Comparison of ENCODE assay signal across 29 cellular contexts in the genomic region with DNA sequence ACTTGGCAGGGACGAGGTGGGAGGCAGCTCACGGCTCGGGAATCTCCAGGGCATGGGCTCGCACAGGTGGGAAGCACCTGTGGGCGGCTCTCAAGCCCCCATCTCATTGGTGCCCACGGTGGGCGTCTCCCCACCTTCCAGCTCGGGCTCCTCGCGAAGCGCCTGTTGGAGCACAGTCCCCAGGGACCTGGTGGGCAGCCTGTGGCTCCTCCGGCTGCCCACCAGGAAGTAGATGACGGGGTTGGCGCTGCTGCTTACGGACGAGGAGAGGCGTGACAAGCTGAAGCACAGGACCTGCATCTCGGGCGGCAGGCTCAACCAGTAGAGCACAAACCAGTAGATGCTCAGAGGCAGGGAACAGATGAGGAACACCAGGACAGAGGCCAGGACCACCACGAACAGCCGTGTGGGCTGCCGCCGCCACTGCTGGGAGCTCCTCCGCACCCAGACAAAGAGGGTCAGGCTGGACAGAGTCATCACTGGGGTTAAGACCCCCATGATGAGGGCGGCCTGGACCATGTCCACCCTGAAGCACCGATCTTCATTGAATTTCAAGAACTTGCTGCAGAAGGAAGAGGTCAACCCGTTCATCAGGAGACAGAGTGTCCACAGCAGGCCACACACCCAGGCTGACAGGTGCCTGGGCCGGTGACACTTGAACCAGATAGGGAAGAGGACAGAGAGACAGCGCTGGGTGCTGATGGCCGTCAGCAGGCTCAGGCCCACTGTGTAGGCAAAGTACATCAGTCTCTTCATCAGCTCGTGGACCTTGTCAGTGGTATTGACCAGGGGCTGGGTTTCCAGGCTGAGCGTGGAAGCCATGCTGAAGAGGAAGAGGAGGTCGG. TPM values are rescaled to one million over a fixed set of nuclear protein-coding genes. Genes with fewer than 3 reads are reported as not detected.
DNase-seq lines count a peak whose midpoint lies in the region; ATAC-seq, FAIRE-seq and TF ChIP-seq lines count a peak whose summit lies in the region.
"Had no signal": no experiment of that assay in that cellular context is flagged by ENCODE, and none has a peak within 500 bp of the region (broad histone marks: within the 10 kb centered on the region; RNA-seq: fewer than 3 reads in every experiment).

No MANE protein-coding gene starts in this region.

- TF ChIP-seq CTCF in K562 (IDR thresholded peaks at IDR 0.05 in 2 of 3, conservative IDR thresholded peaks at IDR 0.05 in 1 of 3; ENCODE audit: insufficient read depth in 2 of 3, low read depth in 1 of 3, low read length in 3 of 3): no peak
- no peak for TF ChIP-seq CTCF in transverse colon (IDR thresholded peaks at IDR 0.05)

- H2BK120ac ChIP-seq in mesenchymal stem cell (ENCODE audit: low read depth, low read length): no peak overlapping the region

- no peak overlapping the region for H3K4ac ChIP-seq in mesenchymal stem cell (ENCODE audit: low read depth in 1 of 2, low read length in 2 of 2)

- TF ChIP-seq EP300 in K562 (IDR thresholded peaks at IDR 0.05; ENCODE audit: low read length) (no peak), transverse colon (IDR thresholded peaks at IDR 0.05; ENCODE audit: low read depth) (no peak)

- H2BK5ac ChIP-seq in mesenchymal stem cell (ENCODE audit: low read depth, low read length, poor library complexity, severe bottlenecking): no peak overlapping the region

- H2AK5ac ChIP-seq in mesenchymal stem cell (ENCODE audit: low read length, severe bottlenecking): no peak overlapping the region

- H3K79me2 ChIP-seq in K562 (ENCODE audit: control insufficient read depth, insufficient read depth, low read length): no peaks in the 10 kb centered on the region

- H2BK15ac ChIP-seq in mesenchymal stem cell (ENCODE audit: low read depth, poor library complexity, severe bottlenecking): no peak overlapping the region

- WGBS in K562 (ENCODE audit: insufficient coverage, low coverage, missing lambda C conversion rate): 6% methylated on average over 33 of the region's 33 CpGs
- 88% methylated on average over 33 of the region's 33 CpGs for WGBS in mesenchymal stem cell
- 84% methylated on average over 24 of the region's 33 CpGs; no CpG with 5 or more reads in 1 of the 2 donors for WGBS in transverse colon (ENCODE audit: low coverage in 1 of 2), 2 donors

- H3K23ac ChIP-seq in mesenchymal stem cell (ENCODE audit: low read length in 2 of 2): no peak overlapping the region

- no peaks in the 10 kb centered on the region for H4K20me1 ChIP-seq in K562 (replicated peaks; ENCODE audit: control insufficient read depth, insufficient read depth, low read length)

- H3K4me1 ChIP-seq in K562 (replicated peaks in 1 of 2; ENCODE audit: control insufficient read depth in 2 of 2, insufficient read depth in 2 of 2, low read length in 2 of 2) (peaks cover 5 to 11% of the 10 kb centered on the region in 2 experiments; a peak in 2 of 5 replicates), mesenchymal stem cell (ENCODE audit: control insufficient read depth, insufficient read depth, low read depth, low read length) (no peaks in the 10 kb centered on the region), transverse colon (no peaks in the 10 kb centered on the region)
- H3K4me1 ChIP-seq: Caco-2 had no signal

- no peaks in the 10 kb centered on the region for H3K36me3 Mint-ChIP-seq in activated naive CD8-positive, alpha-beta T cell treated with anti-CD3 and anti-CD28 coated beads, Interleukin-2, amount 10 ng/mL, durations not matched to agents 7 days and 5 days
- H3K36me3 Mint-ChIP-seq in activated naive CD8-positive, alpha-beta T cell treated with anti-CD3 and anti-CD28 coated beads for 36 hours: no peaks in the 10 kb centered on the region
- H3K36me3 Mint-ChIP-seq: memory B cell had no signal

- intact Hi-C loops in K562 (cut with micrococcal nuclease): no loop called here
- intact Hi-C loops in transverse colon (cut with DNase I; ENCODE audit: low total_unique reads): no loop called here

- H3K27me3 ChIP-seq in K562 (ENCODE audit: control insufficient read depth in 2 of 2, insufficient read depth in 2 of 2, low read length in 2 of 2): peaks cover 25 to 36% of the 10 kb centered on the region in 2 experiments
- H3K27me3 ChIP-seq in mesenchymal stem cell (ENCODE audit: control insufficient read depth in 1 of 2, insufficient read depth in 1 of 2, low read length in 2 of 2): peaks cover 29 to 56% of the 10 kb centered on the region in 2 experiments
- H3K27me3 ChIP-seq in transverse colon: peaks cover 6% of the 10 kb centered on the region
- H3K27me3 ChIP-seq: BE2C, testis had no signal

- H3K9me3 ChIP-seq in K562 (replicated peaks; ENCODE audit: control insufficient read depth, insufficient read depth, low read depth, low read length) (0 out of 2 replicates have a peak, but pooled peaks cover 2% of the 10 kb centered on the region), mesenchymal stem cell (ENCODE audit: control insufficient read depth, low read length) (peaks cover 3% of the 10 kb centered on the region), transverse colon (no peaks in the 10 kb centered on the region)
- H3K9me3 ChIP-seq: BE2C, testis had no signal

- TF ChIP-seq POLR2A in K562 (conservative IDR thresholded peaks at IDR 0.05) (no peak), transverse colon (IDR thresholded peaks at IDR 0.05) (no peak)

- no peak overlapping the region for H3K14ac ChIP-seq in mesenchymal stem cell (ENCODE audit: low read length in 2 of 2)

- peaks cover 11% of the 10 kb centered on the region for H3K27me3 Mint-ChIP-seq in activated naive CD8-positive, alpha-beta T cell treated with anti-CD3 and anti-CD28 coated beads, Interleukin-2, amount 10 ng/mL, durations not matched to agents 7 days and 5 days
- H3K27me3 Mint-ChIP-seq in activated naive CD8-positive, alpha-beta T cell treated with anti-CD3 and anti-CD28 coated beads for 36 hours: peaks cover 13% of the 10 kb centered on the region

- in situ Hi-C loops in K562 (cut with MboI) (no loop called here), transverse colon (cut with MboI; ENCODE audit: low pct_ligation_motif_present in 1 of 4, low pct_unique_long_range_greater_than_20kb in 1 of 4, low sequenced_read_pairs in 3 of 4) (no loop called here)

- no peaks in the 10 kb centered on the region for H3K9me1 ChIP-seq in K562 (ENCODE audit: control insufficient read depth, insufficient read depth, low read length)

- H3K27ac Mint-ChIP-seq in activated naive CD8-positive, alpha-beta T cell treated with anti-CD3 and anti-CD28 coated beads, Interleukin-2, amount 10 ng/mL, durations not matched to agents 7 days and 5 days: no peak overlapping the region
- H3K27ac Mint-ChIP-seq in activated naive CD8-positive, alpha-beta T cell treated with anti-CD3 and anti-CD28 coated beads for 36 hours: no peak overlapping the region
- H3K27ac Mint-ChIP-seq: activated CD4-positive, alpha-beta T cell treated with anti-CD3 and anti-CD28 coated beads for 36 hours; activated naive CD8-positive, alpha-beta T cell treated with anti-CD3 and anti-CD28 coated beads, Interleukin-2, amount 50 U/mL, for 24 hours; activated T-helper 1 cell treated with anti-CD3 and anti-CD28 coated beads, Interleukin-12 subunit alpha, Interleukin-12 subunit beta, Interleukin-2, Interleukin-4 antibody, amounts not matched to agents 30 ng/mL and 10 ng/mL and 1 ng/mL, durations not matched to agents 14 hours and 24 hours and 36 hours; memory B cell; T-helper 1 cell treated with Interleukin-12 subunit alpha and Interleukin-12 subunit beta and Interleukin-4 antibody, amounts not matched to agents 30 μg/mL and 1 μg/mL, for 36 hours had no signal

- TF ChIP-seq RAD21 in K562 (CRISPR knock-in tag; conservative IDR thresholded peaks at IDR 0.05 in 1 of 2, IDR thresholded peaks at IDR 0.05 in 1 of 2): no peak

- H3K4me2 ChIP-seq in K562 (ENCODE audit: insufficient read depth, low read length) (no peak overlapping the region), mesenchymal stem cell (ENCODE audit: low read length, poor library complexity, severe bottlenecking) (no peak overlapping the region)

- no TSS peak for BruUV-seq in K562 (replicated peaks; lab: Mats Ljungman, UMichigan)

- no peak for ATAC-seq in activated naive CD8-positive, alpha-beta T cell treated with anti-CD3 and anti-CD28 coated beads, Interleukin-2, amount 10 ng/mL, durations not matched to agents 7 days and 5 days (ENCODE audit: low read depth)
- ATAC-seq in K562: peak; percentile 49
- ATAC-seq in GM18502 (IDR thresholded peaks at IDR 0.05; ENCODE audit: poor library complexity, unreplicated experiment): no peak
- ATAC-seq: activated CD4-positive, alpha-beta T cell treated with anti-CD3 and anti-CD28 coated beads for 36 hours; activated naive CD8-positive, alpha-beta T cell treated with anti-CD3 and anti-CD28 coated beads, Interleukin-2, amount 50 U/mL, for 24 hours; GM12878 had no signal

- no peaks in the 10 kb centered on the region for H3K9me3 Mint-ChIP-seq in activated naive CD8-positive, alpha-beta T cell treated with anti-CD3 and anti-CD28 coated beads, Interleukin-2, amount 10 ng/mL, durations not matched to agents 7 days and 5 days
- peaks cover 7% of the 10 kb centered on the region for H3K9me3 Mint-ChIP-seq in activated naive CD8-positive, alpha-beta T cell treated with anti-CD3 and anti-CD28 coated beads for 36 hours
- H3K9me3 Mint-ChIP-seq: activated naive CD8-positive, alpha-beta T cell treated with anti-CD3 and anti-CD28 coated beads, Interleukin-2, amount 50 U/mL, for 24 hours; T-helper 1 cell treated with Interleukin-12 subunit alpha and Interleukin-12 subunit beta and Interleukin-4 antibody, amounts not matched to agents 30 μg/mL and 1 μg/mL, for 36 hours had no signal

- no peak for FAIRE-seq in K562 (lab: Jason Lieb, UNC)
- FAIRE-seq: GM12878, RCC 7860 had no signal

- no peak overlapping the region for H2BK12ac ChIP-seq in mesenchymal stem cell (ENCODE audit: low read length in 2 of 2)

- no peak overlapping the region for H4K8ac ChIP-seq in mesenchymal stem cell (ENCODE audit: low read length)

- POLR2A ChIA-PET in activated naive CD8-positive, alpha-beta T cell treated with anti-CD3 and anti-CD28 coated beads, Interleukin-2, amount 10 ng/mL, durations not matched to agents 7 days and 5 days (lab: Charles Lee): no interaction called here
- POLR2A ChIA-PET in K562 (lab: Yijun Ruan, JAX): interaction anchor here (0.5 to 0.8 kb wide), 3 partner anchors 14 to 1333 kb away, joined by 3 to 4 read pairs (median 3); no protein-coding TSS in a partner anchor

- H3K36me3 ChIP-seq in K562 (ENCODE audit: control insufficient read depth, insufficient read depth, low read length) (no peaks in the 10 kb centered on the region), mesenchymal stem cell (ENCODE audit: control insufficient read depth in 1 of 2, insufficient read depth in 2 of 2, low read depth in 1 of 2, low read length in 2 of 2) (no peaks in the 10 kb centered on the region), transverse colon (no peaks in the 10 kb centered on the region)
- H3K36me3 ChIP-seq: BE2C had no signal

- H3K18ac ChIP-seq in mesenchymal stem cell (ENCODE audit: low read depth in 1 of 2, low read length in 2 of 2): no peak overlapping the region

- no peaks in the 10 kb centered on the region for H3K4me1 Mint-ChIP-seq in activated naive CD8-positive, alpha-beta T cell treated with anti-CD3 and anti-CD28 coated beads, Interleukin-2, amount 10 ng/mL, durations not matched to agents 7 days and 5 days
- no peaks in the 10 kb centered on the region for H3K4me1 Mint-ChIP-seq in activated naive CD8-positive, alpha-beta T cell treated with anti-CD3 and anti-CD28 coated beads for 36 hours
- H3K4me1 Mint-ChIP-seq: activated CD4-positive, alpha-beta T cell treated with anti-CD3 and anti-CD28 coated beads for 36 hours; activated naive CD8-positive, alpha-beta T cell treated with anti-CD3 and anti-CD28 coated beads, Interleukin-2, amount 50 U/mL, for 24 hours; memory B cell had no signal

- H3K79me1 ChIP-seq in mesenchymal stem cell (replicated peaks; ENCODE audit: low read length, poor library complexity, severe bottlenecking): no peaks in the 10 kb centered on the region

- CTCF ChIA-PET in K562 (lab: Yijun Ruan, JAX; ENCODE audit: low intra/inter-chr PET ratio): interaction anchor here (0.6 kb wide), 1 partner anchor 448 kb away, joined by 4 read pairs; no protein-coding TSS in a partner anchor

- H3K4me3 ChIP-seq in K562 (no peak overlapping the region), mesenchymal stem cell (ENCODE audit: insufficient read depth in 1 of 2, low read depth in 1 of 2, low read length in 2 of 2) (no peak overlapping the region), transverse colon (no peak overlapping the region)
- H3K4me3 ChIP-seq: GM12878, testis had no signal

- H3K9ac ChIP-seq in K562 (ENCODE audit: insufficient read depth in 1 of 2, low read depth in 2 of 2, low read length in 2 of 2) (peak overlapping the region in 1 of 2 experiments; percentile 43; a peak in 2 of 4 replicates), mesenchymal stem cell (ENCODE audit: low read length) (no peak overlapping the region)

- H3K4me3 Mint-ChIP-seq in activated naive CD8-positive, alpha-beta T cell treated with anti-CD3 and anti-CD28 coated beads, Interleukin-2, amount 10 ng/mL, durations not matched to agents 7 days and 5 days: no peak overlapping the region
- H3K4me3 Mint-ChIP-seq in activated naive CD8-positive, alpha-beta T cell treated with anti-CD3 and anti-CD28 coated beads for 36 hours: no peak overlapping the region
- H3K4me3 Mint-ChIP-seq: activated CD4-positive, alpha-beta T cell treated with anti-CD3 and anti-CD28 coated beads for 36 hours; activated naive CD8-positive, alpha-beta T cell treated with anti-CD3 and anti-CD28 coated beads, Interleukin-2, amount 50 U/mL, for 24 hours; activated T-helper 1 cell treated with anti-CD3 and anti-CD28 coated beads, Interleukin-12 subunit alpha, Interleukin-12 subunit beta, Interleukin-2, Interleukin-4 antibody, amounts not matched to agents 30 ng/mL and 10 ng/mL and 1 ng/mL, durations not matched to agents 14 hours and 24 hours and 36 hours; memory B cell; T-helper 1 cell treated with Interleukin-12 subunit alpha and Interleukin-12 subunit beta and Interleukin-4 antibody, amounts not matched to agents 30 μg/mL and 1 μg/mL, for 36 hours had no signal

- H2AFZ ChIP-seq in K562 (ENCODE audit: low read depth, low read length): no peak overlapping the region
- H2AFZ ChIP-seq in mesenchymal stem cell (ENCODE audit: low read depth, low read length): no peak overlapping the region

- peak overlapping the region; percentile 18 for H4K91ac ChIP-seq in mesenchymal stem cell (ENCODE audit: low read length)

- DNase-seq in activated naive CD8-positive, alpha-beta T cell treated with anti-CD3 and anti-CD28 coated beads, Interleukin-2, amount 10 ng/mL, durations not matched to agents 7 days and 5 days: peak; percentile 7
- DNase-seq in activated naive CD8-positive, alpha-beta T cell treated with anti-CD3 and anti-CD28 coated beads for 36 hours: no peak
- DNase-seq in K562 (ENCODE audit: extremely low read depth in 1 of 4, low spot score in 3 of 4) (no peak), mesenchymal stem cell (no peak), transverse colon (peak; percentile 5), cortex of kidney (lab: John Stamatoyannopoulos, UW) (no peak), NCI-H1417 (lab: John Stamatoyannopoulos, UW) (no peak)
- DNase-seq: activated CD4-positive, alpha-beta T cell treated with anti-CD3 and anti-CD28 coated beads for 36 hours; activated naive CD8-positive, alpha-beta T cell treated with anti-CD3 and anti-CD28 coated beads, Interleukin-2, amount 50 U/mL, for 24 hours; BE2C; DND-41; glutamatergic neuron; NCI-H1105; NCI-H2081 treated with DMSO at 0.1 percent for 48 hours; NCI-H446; occipital lobe; retina; stimulated activated CD4-positive, alpha-beta T cell treated with anti-CD3 and anti-CD28 coated beads, Interleukin-4, amount 100 ng/mL, for 24 hours; stimulated activated naive CD4-positive, alpha-beta T cell; testis had no signal

- no peak overlapping the region for H3K27ac ChIP-seq in K562 (ENCODE audit: extremely low read depth, low read depth, low read length)
- H3K27ac ChIP-seq in mesenchymal stem cell (ENCODE audit: low read length, poor library complexity, severe bottlenecking): no peak overlapping the region
- H3K27ac ChIP-seq in transverse colon: no peak overlapping the region

RNA-seq across cellular contexts. Expression of gene MRGPRD, which starts 0.6 kb away (rescaled TPM):
- not detected for total RNA-seq in activated naive CD8-positive, alpha-beta T cell treated with anti-CD3 and anti-CD28 coated beads, Interleukin-2, amount 10 ng/mL, durations not matched to agents 7 days and 5 days
- not detected for total RNA-seq in activated naive CD8-positive, alpha-beta T cell treated with anti-CD3 and anti-CD28 coated beads for 36 hours
- not detected in 2 replicates for total RNA-seq in K562 (2011; cell fraction: chromatin; rRNA removed; ENCODE audit: low replicate concordance)
- not detected in 2 replicates for total RNA-seq in K562 (2011; cell fraction: nucleolus; rRNA removed)
- total RNA-seq in K562 (2011; cell fraction: nucleoplasm; rRNA removed): not detected in 2 replicates
- not detected in 2 replicates for total RNA-seq in K562 (2014; rRNA removed)
- total RNA-seq in K562 (2014; rRNA removed; fragmentation: Illumina TruSeq; extraction: Trizol): not detected in 2 replicates
- not detected in 2 replicates for total RNA-seq in K562 (2015; rRNA removed; fragmentation: Illumina TruSeq; extraction: Trizol)
- total RNA-seq in K562 (2021): not detected in 2 replicates
- not detected in 2 replicates for polyA plus RNA-seq in K562 (2011; rRNA removed)
- polyA plus RNA-seq in K562 (2011; cell fraction: cytosol; rRNA removed): not detected in 2 replicates
- polyA plus RNA-seq in K562 (2011; cell fraction: nucleus; rRNA removed): not detected in 2 replicates
- polyA plus RNA-seq in K562 (2012): not detected in 2 replicates
- polyA plus RNA-seq in K562 (2014; fragmentation: Illumina TruSeq; extraction: Trizol): not detected in 2 replicates
- not detected for polyA plus RNA-seq in K562 (2014; fragmentation: Nextera tagmentation; extraction: Ambion mirVana)
- not detected in 2 replicates for polyA plus RNA-seq in K562 (2014; rRNA removed)
- polyA minus RNA-seq in K562 (2011; rRNA and poly(A)+ RNA removed): not detected in 2 replicates
- polyA minus RNA-seq in K562 (2011; cell fraction: cytosol; rRNA and poly(A)+ RNA removed): not detected in 2 replicates
- polyA minus RNA-seq in K562 (2011; cell fraction: nucleus; rRNA and poly(A)+ RNA removed): not detected in 2 replicates
- not detected for polyA plus RNA-seq in mesenchymal stem cell (2013, experiment 1 of 2)
- not detected for polyA plus RNA-seq in mesenchymal stem cell (2013, experiment 2 of 2)
- not detected for total RNA-seq in transverse colon
- total RNA-seq: A673; activated CD4-positive, alpha-beta T cell treated with anti-CD3 and anti-CD28 coated beads for 36 hours; activated T-helper 1 cell treated with anti-CD3 and anti-CD28 coated beads, Interleukin-12 subunit alpha, Interleukin-12 subunit beta, Interleukin-2, Interleukin-4 antibody, amounts not matched to agents 30 ng/mL and 10 ng/mL and 1 ng/mL, durations not matched to agents 14 hours and 24 hours and 36 hours; Caco-2; GM12878; myocyte; occipital lobe; testis had no signal
- polyA plus RNA-seq: GM12878 had no signal

RNA-seq across cellular contexts. Expression of gene MRGPRF, which starts 32.9 kb away (rescaled TPM):
- total RNA-seq in activated naive CD8-positive, alpha-beta T cell treated with anti-CD3 and anti-CD28 coated beads, Interleukin-2, amount 10 ng/mL, durations not matched to agents 7 days and 5 days: not detected
- total RNA-seq in activated naive CD8-positive, alpha-beta T cell treated with anti-CD3 and anti-CD28 coated beads for 36 hours: not detected
- total RNA-seq in K562 (2011; cell fraction: chromatin; rRNA removed; ENCODE audit: low replicate concordance): not detected in 2 replicates
- total RNA-seq in K562 (2011; cell fraction: nucleolus; rRNA removed): not detected in 2 replicates
- total RNA-seq in K562 (2011; cell fraction: nucleoplasm; rRNA removed): not detected in 2 replicates
- not detected in 2 replicates for total RNA-seq in K562 (2014; rRNA removed)
- total RNA-seq in K562 (2014; rRNA removed; fragmentation: Illumina TruSeq; extraction: Trizol): not detected in 2 replicates
- not detected in 2 replicates for total RNA-seq in K562 (2015; rRNA removed; fragmentation: Illumina TruSeq; extraction: Trizol)
- 0.07 TPM in 1 of 2 replicates, not detected in the other for total RNA-seq in K562 (2021)
- not detected in 2 replicates for polyA plus RNA-seq in K562 (2011; rRNA removed)
- not detected in 2 replicates for polyA plus RNA-seq in K562 (2011; cell fraction: cytosol; rRNA removed)
- polyA plus RNA-seq in K562 (2011; cell fraction: nucleus; rRNA removed): not detected in 2 replicates
- not detected in 2 replicates for polyA plus RNA-seq in K562 (2012)
- not detected in 2 replicates for polyA plus RNA-seq in K562 (2014; fragmentation: Illumina TruSeq; extraction: Trizol)
- polyA plus RNA-seq in K562 (2014; fragmentation: Nextera tagmentation; extraction: Ambion mirVana): not detected
- not detected in 2 replicates for polyA plus RNA-seq in K562 (2014; rRNA removed)
- polyA minus RNA-seq in K562 (2011; rRNA and poly(A)+ RNA removed): not detected in 2 replicates
- polyA minus RNA-seq in K562 (2011; cell fraction: cytosol; rRNA and poly(A)+ RNA removed): not detected in 2 replicates
- polyA minus RNA-seq in K562 (2011; cell fraction: nucleus; rRNA and poly(A)+ RNA removed): not detected in 2 replicates
- 28.0 TPM for polyA plus RNA-seq in mesenchymal stem cell (2013, experiment 1 of 2)
- polyA plus RNA-seq in mesenchymal stem cell (2013, experiment 2 of 2): 29.6 TPM
- 100 to 1,000 TPM in 1 of 4 donors, 10 to 100 TPM in 3; 17.9 to 119 (median 43.6) TPM for total RNA-seq in transverse colon
- total RNA-seq: activated CD4-positive, alpha-beta T cell treated with anti-CD3 and anti-CD28 coated beads for 36 hours; activated T-helper 1 cell treated with anti-CD3 and anti-CD28 coated beads, Interleukin-12 subunit alpha, Interleukin-12 subunit beta, Interleukin-2, Interleukin-4 antibody, amounts not matched to agents 30 ng/mL and 10 ng/mL and 1 ng/mL, durations not matched to agents 14 hours and 24 hours and 36 hours; GM12878; myocyte had no signal
- polyA plus RNA-seq: GM12878 had no signal

Comparison
In these comparisons a context has a peak if more than half of its experiments do, and no peak if none do; other contexts are left out.
1. DNase-seq: peak in activated naive CD8-positive, alpha-beta T cell treated with anti-CD3 and anti-CD28 coated beads, Interleukin-2, amount 10 ng/mL, durations not matched to agents 7 days and 5 days (single experiment) and transverse colon (single experiment); none in activated naive CD8-positive, alpha-beta T cell treated with anti-CD3 and anti-CD28 coated beads for 36 hours (single experiment), K562 (0 of 4), mesenchymal stem cell (single experiment), cortex of kidney (single experiment) and NCI-H1417 (0 of 3).
2. RNA of gene MRGPRF, which starts 32.9 kb away (total RNA-seq): 17.9 to 119 TPM in transverse colon; not detected in activated naive CD8-positive, alpha-beta T cell treated with anti-CD3 and anti-CD28 coated beads, Interleukin-2, amount 10 ng/mL, durations not matched to agents 7 days and 5 days, not detected in activated naive CD8-positive, alpha-beta T cell treated with anti-CD3 and anti-CD28 coated beads for 36 hours and 0.07 TPM in K562; every median in the first group is over 10 times any median in the second.